1 cellular context compared by ENCODE assay signal in the genomic region with DNA sequence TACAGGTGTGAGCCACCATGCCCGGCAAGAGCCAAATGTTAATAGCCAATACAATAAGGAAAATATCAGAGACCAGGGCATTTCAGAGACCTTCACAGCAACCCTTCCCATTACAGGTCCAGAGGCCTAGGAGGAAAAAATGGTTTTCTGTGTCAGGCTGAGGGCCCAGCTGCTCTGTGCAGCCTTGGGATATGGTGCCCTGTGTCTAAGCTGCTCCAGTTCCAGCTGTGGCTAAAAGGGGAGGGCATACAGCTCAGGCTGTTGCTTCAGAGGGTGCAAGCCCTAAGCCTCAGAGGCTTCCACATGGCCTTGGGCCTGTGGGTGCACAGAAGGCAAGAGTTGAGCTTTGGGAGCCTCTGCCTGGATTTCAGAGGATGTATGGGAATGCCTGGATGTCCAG.
A peak's percentile ranks its signal among the peaks of the same experiment; 100 is the strongest.
TF ChIP-seq lines count a peak whose summit lies in the region.

No MANE protein-coding gene starts in this region.

TF ChIP-seq in K562, 482 proteins besides CTCF, POLR2A, EP300 and RAD21:
- peak; percentile 40 for TF ChIP-seq ZFP36 (IDR thresholded peaks at IDR 0.05; ENCODE audit: low read depth, low read length, partially characterized antibody)
- no peak for TF ChIP-seq ZNF592 (IDR thresholded peaks at IDR 0.05)
TF ChIP-seq in K562: peak in this region for 1.
